ENCODE assay signal across 26 cellular contexts in the genomic region with DNA sequence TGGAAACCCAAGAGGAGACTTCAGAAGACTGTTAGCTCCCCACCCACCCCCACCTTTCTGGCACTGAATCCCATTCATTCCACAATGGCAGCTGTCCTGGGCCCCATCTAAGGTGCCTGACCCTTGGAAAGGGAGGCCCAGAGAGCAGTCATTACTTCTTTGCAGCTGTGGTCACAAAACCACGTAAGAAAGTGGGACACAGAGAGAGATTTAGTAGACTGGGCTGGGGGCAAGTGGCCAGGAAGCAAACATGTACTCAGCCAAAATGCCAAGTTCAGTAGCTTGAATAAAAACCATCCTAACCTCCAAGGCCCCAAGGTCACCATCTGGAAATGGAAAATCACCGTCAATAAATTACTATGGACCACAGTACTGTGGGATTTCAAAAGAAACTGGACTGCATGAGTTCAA.
A peak's percentile ranks its signal among the peaks of the same experiment; 100 is the strongest.
DNase-seq lines count a peak whose midpoint lies in the region; ATAC-seq and TF ChIP-seq lines count a peak whose summit lies in the region.
"Had no signal": no experiment of that assay in that cellular context is flagged by ENCODE, and none has a peak within 500 bp of the region (broad histone marks: within the 10 kb centered on the region; RNA-seq: fewer than 3 reads in every experiment).

No MANE protein-coding gene starts in this region.

- H3K4me2 ChIP-seq in hepatocyte = no peak overlapping the region
- H3K4me2 ChIP-seq: KMS-11 had no signal

- intact Hi-C loops in left ventricle myocardium inferior (cut with micrococcal nuclease) (no loop called here), right cardiac atrium (cut with DNase I) (no loop called here), prostate gland (cut with DNase I) (loop anchor here (5.0 kb wide), 1 partner anchor 109 kb away; no protein-coding TSS in a partner anchor)

- H2AFZ ChIP-seq in hepatocyte = no peak overlapping the region

- no peaks in the 10 kb centered on the region for H3K27me3 Mint-ChIP-seq in mesothelial cell of epicardium (ENCODE audit: low read depth)
- H3K27me3 Mint-ChIP-seq: activated naive CD8-positive, alpha-beta T cell; central memory CD8-positive, alpha-beta T cell had no signal

- H3K4me3 Mint-ChIP-seq in mesothelial cell of epicardium = no peak overlapping the region
- H3K4me3 Mint-ChIP-seq: activated naive CD8-positive, alpha-beta T cell; central memory CD8-positive, alpha-beta T cell had no signal

- no peaks in the 10 kb centered on the region for H3K27me3 ChIP-seq in left ventricle myocardium inferior (ENCODE audit: low read depth)
- no peaks in the 10 kb centered on the region for H3K27me3 ChIP-seq in right cardiac atrium (ENCODE audit: control insufficient read depth, insufficient read depth)
- no peaks in the 10 kb centered on the region for H3K27me3 ChIP-seq in hepatocyte
- no peaks in the 10 kb centered on the region for H3K27me3 ChIP-seq in prostate gland (replicated peaks; ENCODE audit: insufficient read depth)
- H3K27me3 ChIP-seq: neutrophil, thyroid gland had no signal

- ATAC-seq in right cardiac atrium = no peak
- no peak for ATAC-seq in GM19452 (IDR thresholded peaks at IDR 0.05; ENCODE audit: unreplicated experiment)
- ATAC-seq: GM12878; PC-3; stimulated activated naive CD8-positive, alpha-beta T cell treated with anti-CD3 and anti-CD28 coated beads, Interleukin-15, Interleukin-2, amounts not matched to agents 100 U/mL and 50 U/mL, for 24 hours had no signal

- H3K79me2 ChIP-seq in hepatocyte = no peaks in the 10 kb centered on the region

- H4K20me1 ChIP-seq in hepatocyte (ENCODE audit: insufficient read depth, poor library complexity, severe bottlenecking) = no peaks in the 10 kb centered on the region

- no peak for DNase-seq in left ventricle myocardium inferior
- DNase-seq in right cardiac atrium = no peak
- DNase-seq in hepatocyte (ENCODE audit: low spot score) = no peak
- DNase-seq in prostate gland (ENCODE audit: low spot score) = no peak
- no peak for DNase-seq in mesothelial cell of epicardium (ENCODE audit: low spot score in 2 of 2, unreplicated experiment in 2 of 2)
- no peak for DNase-seq in GDM1 (lab: John Stamatoyannopoulos, UW)
- DNase-seq in activated CD8-positive, alpha-beta memory T cell treated with anti-CD3 and anti-CD28 coated beads, Interleukin-2, amount 50 U/mL, for 4 hours = no peak
- DNase-seq: activated CD4-positive, alpha-beta T cell treated with anti-CD3 and anti-CD28 coated beads, Interleukin-2, amount 50 U/mL, for 4 hours; activated CD4-positive, CD25-positive, alpha-beta regulatory T cell; aorta; DND-41; effector CD4-positive, alpha-beta T cell; foreskin melanocyte; NCI-H1436 treated with DMSO at 0.1 percent for 48 hours; NCI-H2107; PC-3; stimulated activated naive CD8-positive, alpha-beta T cell treated with anti-CD3 and anti-CD28 coated beads, Interleukin-15, Interleukin-2, amounts not matched to agents 100 U/mL and 50 U/mL, for 24 hours; SW 1271; T1000; thyroid gland had no signal

- peaks cover 82% of the 10 kb centered on the region for H3K4me1 Mint-ChIP-seq in mesothelial cell of epicardium
- H3K4me1 Mint-ChIP-seq: central memory CD8-positive, alpha-beta T cell had no signal

- H3K4me1 ChIP-seq in left ventricle myocardium inferior (peaks cover 34% of the 10 kb centered on the region), right cardiac atrium (ENCODE audit: control insufficient read depth, insufficient read depth, low read length) (peaks cover 14% of the 10 kb centered on the region), hepatocyte (ENCODE audit: insufficient read depth) (peaks cover 35% of the 10 kb centered on the region), prostate gland (replicated peaks) (no peaks in the 10 kb centered on the region)

- H3K27ac Mint-ChIP-seq in mesothelial cell of epicardium = no peak overlapping the region
- H3K27ac Mint-ChIP-seq: activated naive CD8-positive, alpha-beta T cell had no signal

- H3K9me3 ChIP-seq in left ventricle myocardium inferior (replicated peaks) = no peaks in the 10 kb centered on the region
- H3K9me3 ChIP-seq in right cardiac atrium (ENCODE audit: control insufficient read depth, low read length) = no peaks in the 10 kb centered on the region
- no peaks in the 10 kb centered on the region for H3K9me3 ChIP-seq in hepatocyte (ENCODE audit: low read depth)
- no peaks in the 10 kb centered on the region for H3K9me3 ChIP-seq in prostate gland
- H3K9me3 ChIP-seq: neutrophil, thyroid gland had no signal

- H3K27ac ChIP-seq in left ventricle myocardium inferior (replicated peaks) = peak overlapping the region; percentile 59
- H3K27ac ChIP-seq in right cardiac atrium (ENCODE audit: low read length) = no peak overlapping the region
- peak overlapping the region; percentile 84 for H3K27ac ChIP-seq in hepatocyte
- peak overlapping the region; percentile 21 to 45 for H3K27ac ChIP-seq in prostate gland
- H3K27ac ChIP-seq: KMS-11, neutrophil, thyroid gland had no signal

- H3K4me3 ChIP-seq in left ventricle myocardium inferior (no peak overlapping the region), right cardiac atrium (ENCODE audit: low read length) (no peak overlapping the region), hepatocyte (no peak overlapping the region), prostate gland (no peak overlapping the region)
- H3K4me3 ChIP-seq: GM12878, thyroid gland had no signal

- H3K36me3 ChIP-seq in left ventricle myocardium inferior = no peaks in the 10 kb centered on the region
- no peaks in the 10 kb centered on the region for H3K36me3 ChIP-seq in hepatocyte (replicated peaks; ENCODE audit: insufficient read depth, low read depth)
- no peaks in the 10 kb centered on the region for H3K36me3 ChIP-seq in prostate gland
- H3K36me3 ChIP-seq: neutrophil, thyroid gland had no signal

- no peaks in the 10 kb centered on the region for H3K9me3 Mint-ChIP-seq in mesothelial cell of epicardium
- H3K9me3 Mint-ChIP-seq: central memory CD8-positive, alpha-beta T cell had no signal

- H3K9me2 ChIP-seq in hepatocyte (replicated peaks; ENCODE audit: insufficient read depth) = no peaks in the 10 kb centered on the region

- no peaks in the 10 kb centered on the region for H3K36me3 Mint-ChIP-seq in mesothelial cell of epicardium

- no peak for TF ChIP-seq CTCF in left ventricle myocardium inferior (IDR thresholded peaks at IDR 0.05; ENCODE audit: borderline replicate concordance)
- no peak for TF ChIP-seq CTCF in hepatocyte (IDR thresholded peaks at IDR 0.05; ENCODE audit: poor library complexity)
- no peak for TF ChIP-seq CTCF in prostate gland (IDR thresholded peaks at IDR 0.05)
- no peak for TF ChIP-seq CTCF in mesothelial cell of epicardium (IDR thresholded peaks at IDR 0.05; ENCODE audit: unreplicated experiment)

- 71% methylated on average over 2 of the region's 2 CpGs for WGBS in right cardiac atrium
- 90% methylated on average over 2 of the region's 2 CpGs for WGBS in hepatocyte (ENCODE audit: low lambda C conversion rate, missing lambda C conversion rate)
- WGBS in prostate gland = 60% methylated on average over 2 of the region's 2 CpGs

- TF ChIP-seq POLR2A in prostate gland (IDR thresholded peaks at IDR 0.05) = no peak
